In genomic region chrX:17433965-17434364, GRCh38 we compare ENCODE assay signal across 5 cellular contexts. TPM values are rescaled to one million over a fixed set of nuclear protein-coding genes. Genes with fewer than 3 reads are reported as not detected.
"Had no signal": no experiment of that assay in that cellular context is flagged by ENCODE, and none has a peak within 500 bp of the region (broad histone marks: within the 10 kb centered on the region; RNA-seq: fewer than 3 reads in every experiment).

No MANE protein-coding gene starts in this region.

- ATAC-seq: GM23338, K562 had no signal

- H3K4me3 ChIP-seq: GM23338, K562 had no signal

- H2AFZ ChIP-seq: GM23338 had no signal

- DNase-seq: H9, HCEC 1CT, IMR-90 had no signal

- H3K4me2 ChIP-seq: GM23338 had no signal

RNA-seq across cellular contexts. Expression of gene NHS, which starts 59.0 kb away (rescaled TPM):
- polyA plus RNA-seq: K562 had no signal
